Comparison of ENCODE assay signal across 26 cellular contexts in genomic region chr9:92315456-92315855, GRCh38.
"Had no signal": no experiment of that assay in that cellular context is flagged by ENCODE, and none has a peak within 500 bp of the region (broad histone marks: within the 10 kb centered on the region; RNA-seq: fewer than 3 reads in every experiment).

No MANE protein-coding gene starts in this region.

- H3K27ac Mint-ChIP-seq: dendritic cell treated with granulocyte-macrophage colony-stimulating factor and Interleukin-4, amounts not matched to agents 40 ng/mL and 50 ng/mL, for 4 days; effector memory CD8-positive, alpha-beta T cell; progenitor cell of endocrine pancreas had no signal

- H3K9me3 Mint-ChIP-seq: dendritic cell treated with granulocyte-macrophage colony-stimulating factor and Interleukin-4, amounts not matched to agents 40 ng/mL and 50 ng/mL, for 4 days; effector memory CD8-positive, alpha-beta T cell; nephron; stimulated activated naive CD8-positive, alpha-beta T cell treated with anti-CD3 and anti-CD28 coated beads, Interleukin-15, Interleukin-2, amounts not matched to agents 100 ng/mL and 50 ng/mL, for 24 hours had no signal

- H3K4me1 ChIP-seq: SJCRH30 had no signal

- H3K27me3 ChIP-seq: foreskin keratinocyte, right atrium auricular region, SJCRH30, suprapubic skin had no signal

- DNase-seq: activated CD4-positive, alpha-beta T cell treated with anti-CD3 and anti-CD28 coated beads, Interleukin-2, amount 50 U/mL, for 4 hours; activated CD4-positive, CD25-positive, alpha-beta regulatory T cell; activated CD8-positive, alpha-beta memory T cell treated with anti-CD3 and anti-CD28 coated beads, Interleukin-2, amount 50 U/mL, for 4 hours; activated effector memory CD4-positive, alpha-beta T cell treated with Interleukin-2 at 50 U/mL for 16 hours; aorta; effector memory CD8-positive, alpha-beta T cell; foreskin keratinocyte; glutamatergic neuron; hypothalamus; kidney glomerular epithelial cell; left ventricle myocardium superior; mesendoderm; nucleus accumbens; SJCRH30; stimulated activated CD4-positive, alpha-beta T cell treated with anti-CD3 and anti-CD28 coated beads, Interleukin-15, amount 100 ng/mL, for 24 hours; stimulated activated CD4-positive, alpha-beta T cell treated with anti-CD3 and anti-CD28 coated beads, Interleukin-4, amount 100 ng/mL, for 4 hours; stimulated activated CD8-positive, alpha-beta memory T cell treated with anti-CD3 and anti-CD28 coated beads, Interleukin-4, amount 100 ng/mL, for 48 hours; T-helper 2 cell; trophoblast cell had no signal

- H3K4me3 ChIP-seq: right atrium auricular region, SJCRH30, skin epidermis, suprapubic skin had no signal

- ATAC-seq: effector memory CD8-positive, alpha-beta T cell; foreskin keratinocyte; left ventricle myocardium superior had no signal

- H3K27ac ChIP-seq: foreskin keratinocyte, right atrium auricular region, SJCRH30, skin epidermis, suprapubic skin had no signal

- H3K4me3 Mint-ChIP-seq: dendritic cell treated with granulocyte-macrophage colony-stimulating factor and Interleukin-4, amounts not matched to agents 40 ng/mL and 50 ng/mL, for 4 days; effector memory CD8-positive, alpha-beta T cell; nephron; stimulated activated naive CD8-positive, alpha-beta T cell treated with anti-CD3 and anti-CD28 coated beads, Interleukin-15, Interleukin-2, amounts not matched to agents 100 ng/mL and 50 ng/mL, for 24 hours had no signal

- H3K9me3 ChIP-seq: right atrium auricular region, SJCRH30, suprapubic skin had no signal

- H3K27me3 Mint-ChIP-seq: dendritic cell treated with granulocyte-macrophage colony-stimulating factor and Interleukin-4, amounts not matched to agents 40 ng/mL and 50 ng/mL, for 4 days; effector memory CD8-positive, alpha-beta T cell; progenitor cell of endocrine pancreas; stimulated activated naive CD8-positive, alpha-beta T cell treated with anti-CD3 and anti-CD28 coated beads, Interleukin-15, Interleukin-2, amounts not matched to agents 100 ng/mL and 50 ng/mL, for 24 hours had no signal
